26 cellular contexts compared by ENCODE assay signal in genomic region chr7:136878878-136879277, GRCh38. TPM values are rescaled to one million over a fixed set of nuclear protein-coding genes. Genes with fewer than 3 reads are reported as not detected.
DNase-seq lines count a peak whose midpoint lies in the region; TF ChIP-seq lines count a peak whose summit lies in the region.
"Had no signal": no experiment of that assay in that cellular context is flagged by ENCODE, and none has a peak within 500 bp of the region (broad histone marks: within the 10 kb centered on the region; RNA-seq: fewer than 3 reads in every experiment).

No MANE protein-coding gene starts in this region.

- H3K4me1 ChIP-seq in H9 (ENCODE audit: insufficient read depth, low read length) (no peaks in the 10 kb centered on the region; the same call in 1 of the 2 replicates), HUES6 (ENCODE audit: control insufficient read depth, insufficient read depth, low read length) (peaks cover 40% of the 10 kb centered on the region), iPS-20b (ENCODE audit: insufficient read depth, low read length) (peaks cover 28% of the 10 kb centered on the region; the same call in 1 of the 2 replicates), sigmoid colon (peaks cover 0 to 81% (median 47%) of the 10 kb centered on the region in 4 donors), OCI-LY7 (ENCODE audit: insufficient read depth, low read length, poor library complexity, severe bottlenecking) (no peaks in the 10 kb centered on the region)

- peaks cover 36 to 48% of the 10 kb centered on the region in 2 experiments for H3K4me1 Mint-ChIP-seq in H9
- H3K4me1 Mint-ChIP-seq: CD4-positive, alpha-beta memory T cell had no signal

- DNase-seq in H9 (no peak), sigmoid colon (no peak), NCI-H1694 (lab: John Stamatoyannopoulos, UW) (no peak), OCI-LY7 (ENCODE audit: low spot score) (no peak), middle frontal gyrus (ENCODE audit: extremely low spot score, low spot score) (no peak)
- DNase-seq: C1 segment of cervical spinal cord; CD4-positive, alpha-beta memory T cell; DMS 273 treated with DMSO at 0.1 percent for 48 hours; DMS79; EL; GDM1; GM23248; KBM-7; NCI-H1048; NCI-H1417; NCI-H1694 treated with DMSO at 0.1 percent for 48 hours; NCI-H2081; NCI-H2227 treated with DMSO at 0.1 percent for 48 hours; NCI-H526 treated with DMSO at 0.1 percent for 48 hours; SHP77 treated with DMSO at 0.1 percent for 48 hours had no signal

- intact Hi-C loops in sigmoid colon (cut with DNase I) (loop anchor here (10.0 kb wide), 2 partner anchors 576 to 734 kb away; no protein-coding TSS in a partner anchor), OCI-LY7 (cut with micrococcal nuclease; ENCODE audit: unreplicated experiment) (no loop called here)

- H3K56ac ChIP-seq in H9 (ENCODE audit: insufficient read length, low read depth, low read length): no peak overlapping the region

- no peaks in the 10 kb centered on the region for H3K36me3 ChIP-seq in HUES6 (ENCODE audit: control insufficient read depth, insufficient read depth, low read length)
- no peaks in the 10 kb centered on the region for H3K36me3 ChIP-seq in iPS-20b (ENCODE audit: insufficient read depth, low read depth, low read length)
- no peaks in the 10 kb centered on the region for H3K36me3 ChIP-seq in sigmoid colon
- H3K36me3 ChIP-seq in OCI-LY7 (ENCODE audit: insufficient read depth, low read length): no peaks in the 10 kb centered on the region

- no peaks in the 10 kb centered on the region for H3K9me3 ChIP-seq in H9 (ENCODE audit: control insufficient read depth, low read depth, low read length)
- H3K9me3 ChIP-seq in HUES6 (ENCODE audit: control insufficient read depth, insufficient read depth, low read depth, low read length): no peaks in the 10 kb centered on the region
- no peaks in the 10 kb centered on the region for H3K9me3 ChIP-seq in iPS-20b (ENCODE audit: insufficient read depth, low read depth, low read length)
- no peaks in the 10 kb centered on the region for H3K9me3 ChIP-seq in sigmoid colon
- no peaks in the 10 kb centered on the region for H3K9me3 ChIP-seq in OCI-LY7 (ENCODE audit: low read length)

- H3K79me1 ChIP-seq in H9 (ENCODE audit: insufficient read depth, low read depth, low read length, poor library complexity, severe bottlenecking): no peaks in the 10 kb centered on the region

- H3K27me3 ChIP-seq in H9 (ENCODE audit: insufficient read depth, low read length) (no peaks in the 10 kb centered on the region), HUES6 (ENCODE audit: control insufficient read depth, insufficient read depth, low read length) (peaks cover 4% of the 10 kb centered on the region), iPS-20b (ENCODE audit: insufficient read depth, low read length) (peaks cover 4% of the 10 kb centered on the region), sigmoid colon (no peaks in the 10 kb centered on the region)

- no peak overlapping the region for H3K23ac ChIP-seq in H9 (ENCODE audit: insufficient read length, low read depth, low read length)

- no peaks in the 10 kb centered on the region for H3K79me2 ChIP-seq in H9 (ENCODE audit: insufficient read depth, low read length)
- no peaks in the 10 kb centered on the region for H3K79me2 ChIP-seq in OCI-LY7 (ENCODE audit: insufficient read depth, low read depth, low read length)

- POLR2A ChIA-PET in OCI-LY7 (lab: Charles Lee): no interaction called here

- H2BK20ac ChIP-seq in H9 (ENCODE audit: low read depth, low read length, poor library complexity, severe bottlenecking): no peak overlapping the region

- H2AK5ac ChIP-seq in H9 (ENCODE audit: insufficient read length, low read length): no peak overlapping the region

- H3K18ac ChIP-seq in H9 (ENCODE audit: insufficient read length, low read depth, low read length): no peak overlapping the region

- no peaks in the 10 kb centered on the region for H3K23me2 ChIP-seq in H9 (ENCODE audit: insufficient read length, low read depth, low read length, poor library complexity, severe bottlenecking)

- H3K9me2 ChIP-seq in OCI-LY7 (ENCODE audit: insufficient read depth, low read length): no peaks in the 10 kb centered on the region

- H2AFZ ChIP-seq in H9 (ENCODE audit: low read length) (no peak overlapping the region), OCI-LY7 (ENCODE audit: low read length) (no peak overlapping the region)
- H2AFZ ChIP-seq: GM23248 had no signal

- no peak overlapping the region for H3K14ac ChIP-seq in H9 (ENCODE audit: insufficient read depth, low read length)

- H3K4me3 ChIP-seq in HUES6 (ENCODE audit: low read depth, low read length) (peak overlapping the region; percentile 21; the same call in 1 of the 2 replicates), iPS-20b (ENCODE audit: low read length) (peak overlapping the region; percentile 19; the same call in 1 of the 2 replicates), sigmoid colon (no peak overlapping the region), OCI-LY7 (ENCODE audit: low read depth, low read length, poor library complexity, severe bottlenecking) (no peak overlapping the region)
- H3K4me3 ChIP-seq: GM12878, GM23248 had no signal

- H3K9ac ChIP-seq in H9 (ENCODE audit: extremely low read depth, insufficient read length, low read length) (no peak overlapping the region), HUES6 (ENCODE audit: low read length) (no peak overlapping the region), iPS-20b (ENCODE audit: low read depth, low read length) (no peak overlapping the region)
- H3K9ac ChIP-seq: GM23248 had no signal

- peak overlapping the region in 2 of 3 experiments; percentile 41 to 42; a peak in 3 of 7 replicates for H3K27ac Mint-ChIP-seq in H9
- H3K27ac Mint-ChIP-seq: CD4-positive, alpha-beta memory T cell had no signal

- H4K20me1 ChIP-seq in H9 (ENCODE audit: control insufficient read depth, insufficient read depth, insufficient read length) (no peaks in the 10 kb centered on the region), OCI-LY7 (ENCODE audit: insufficient read depth, low read length) (no peaks in the 10 kb centered on the region)

- no peak overlapping the region for H2BK12ac ChIP-seq in H9 (ENCODE audit: insufficient read length, low read depth, low read length)

- no TSS peak for BruUV-seq in OCI-LY7 (replicated peaks; lab: Mats Ljungman, UMichigan)

- H4K5ac ChIP-seq in H9 (ENCODE audit: insufficient read length, low read depth, low read length): no peak overlapping the region

- H3K4me3 Mint-ChIP-seq in H9: no peak overlapping the region; a peak in 1 of 5 replicates
- H3K4me3 Mint-ChIP-seq: CD4-positive, alpha-beta memory T cell had no signal

- H3T11ph ChIP-seq in H9 (ENCODE audit: low read length): no peak overlapping the region

- TF ChIP-seq EP300 in sigmoid colon (IDR thresholded peaks at IDR 0.05): no peak

- H3K27me3 Mint-ChIP-seq in H9 (ENCODE audit: low read depth): peaks cover 5% of the 10 kb centered on the region
- H3K27me3 Mint-ChIP-seq: CD4-positive, alpha-beta memory T cell had no signal

- no peak overlapping the region for H3K4ac ChIP-seq in H9 (ENCODE audit: low read depth, low read length)

- no peak overlapping the region for H4K91ac ChIP-seq in H9 (ENCODE audit: insufficient read length, low read depth, low read length)

- TF ChIP-seq CTCF in H9 (conservative IDR thresholded peaks at IDR 0.05) (no peak), sigmoid colon (IDR thresholded peaks at IDR 0.05) (no peak), OCI-LY7 (conservative IDR thresholded peaks at IDR 0.05; ENCODE audit: low read length) (no peak)

- CTCF ChIA-PET in OCI-LY7 (lab: Charles Lee; ENCODE audit: unreplicated experiment): no interaction called here

- no peak overlapping the region for H2BK15ac ChIP-seq in H9 (ENCODE audit: low read depth, low read length)

- H2BK5ac ChIP-seq in H9 (ENCODE audit: insufficient read length, low read length): no peak overlapping the region

- H3K4me2 ChIP-seq in H9 (ENCODE audit: insufficient read depth, insufficient read length, low read length) (no peak overlapping the region), OCI-LY7 (ENCODE audit: low read length) (no peak overlapping the region)

- TF ChIP-seq POLR2A in sigmoid colon (IDR thresholded peaks at IDR 0.05): no peak

- no peak overlapping the region for H2BK120ac ChIP-seq in H9 (ENCODE audit: low read depth, low read length, poor library complexity, severe bottlenecking)

- H3K9me3 Mint-ChIP-seq in H9: no peaks in the 10 kb centered on the region; a peak in 1 of 5 replicates

- H3K27ac ChIP-seq in H9 (ENCODE audit: insufficient read length, low read depth, low read length): no peak overlapping the region
- H3K27ac ChIP-seq in HUES6 (ENCODE audit: low read depth, low read length): no peak overlapping the region; the same call in 1 of the 2 replicates
- no peak overlapping the region for H3K27ac ChIP-seq in iPS-20b (ENCODE audit: low read length)
- peak overlapping the region in 3 of 4 donors; percentile 15 to 67 (median 47) for H3K27ac ChIP-seq in sigmoid colon
- H3K27ac ChIP-seq in OCI-LY7 (ENCODE audit: low read depth, low read length, poor library complexity, severe bottlenecking): no peak overlapping the region
- H3K27ac ChIP-seq: GM23248, RWPE1 had no signal

- no CpG with 5 or more reads among the region's 1 CpG for WGBS in H9 (ENCODE audit: extremely low coverage, insufficient read length, low lambda C conversion rate)
- 49 to 70% methylated on average over 1 of the region's 1 CpG for WGBS in sigmoid colon, 2 donors

- no peak overlapping the region for H4K8ac ChIP-seq in H9 (replicated peaks; ENCODE audit: insufficient read length, low read depth, low read length)

- no peaks in the 10 kb centered on the region for H3K36me3 Mint-ChIP-seq in H9 (ENCODE audit: insufficient read depth in 1 of 3, low read depth in 3 of 3)
- H3K36me3 Mint-ChIP-seq: CD4-positive, alpha-beta memory T cell had no signal

RNA-seq across cellular contexts. Expression of gene CHRM2, which starts 10.4 kb away (rescaled TPM):
- not detected in 2 replicates for total RNA-seq in H9 (2021)
- 100 to 1,000 TPM in 2 of 4 donors, 10 to 100 TPM in 2; 94.8 to 121 (median 100) TPM for total RNA-seq in sigmoid colon
- polyA plus RNA-seq in sigmoid colon: 1 to 10 TPM in 1 of 3 donors, under 1 TPM in 1, not detected in 1; under 0.01 to 4.7 TPM
- total RNA-seq in OCI-LY7 (2014; rRNA removed; shearing (Covaris generic)): not detected in 2 replicates
- total RNA-seq in OCI-LY7 (2022): not detected in 2 replicates
- total RNA-seq: CD4-positive, alpha-beta memory T cell; HT-29; NCI-H460 had no signal
- polyA plus RNA-seq: CD4-positive, alpha-beta memory T cell; GM12878 had no signal

Comparison
In these comparisons a context has a peak if more than half of its experiments do, and no peak if none do; other contexts are left out.
1. H3K27ac ChIP-seq: peak in sigmoid colon (3 of 4); none in H9 (single experiment), HUES6 (single experiment), iPS-20b (single experiment) and OCI-LY7 (single experiment).
2. H3K4me3 ChIP-seq: peak in HUES6 (single experiment) and iPS-20b (single experiment); none in sigmoid colon (0 of 4) and OCI-LY7 (single experiment).
3. RNA of gene CHRM2, which starts 10.4 kb away (total RNA-seq): 94.8 to 121 TPM in sigmoid colon; not detected in H9 and not detected in OCI-LY7; every median in the first group is over 10 times any median in the second.